Comparison of ENCODE assay signal across 11 cellular contexts in genomic region chr15:66621491-66622467, GRCh38. TPM values are rescaled to one million over a fixed set of nuclear protein-coding genes. Genes with fewer than 3 reads are reported as not detected.
DNase-seq lines count a peak whose midpoint lies in the region; ATAC-seq and TF ChIP-seq lines count a peak whose summit lies in the region.
"Had no signal": no experiment of that assay in that cellular context is flagged by ENCODE, and none has a peak within 500 bp of the region (broad histone marks: within the 10 kb centered on the region; RNA-seq: fewer than 3 reads in every experiment).

No MANE protein-coding gene starts in this region.

- peaks cover 45% of the 10 kb centered on the region for H3K4me1 ChIP-seq in HUES64 (ENCODE audit: insufficient read depth, low read length)
- H3K4me1 ChIP-seq in endodermal cell (ENCODE audit: control insufficient read depth, insufficient read depth, low read length) = peaks cover 21% of the 10 kb centered on the region
- H3K4me1 ChIP-seq in right lobe of liver = peaks cover 0 to 30% (median 14%) of the 10 kb centered on the region in 4 donors
- H3K4me1 ChIP-seq in tibial artery = peaks cover 0 to 63% (median 51%) of the 10 kb centered on the region in 4 donors

- WGBS in HUES64 = 5% methylated on average over 74 of the region's 75 CpGs
- 7 to 10% methylated on average over 26 to 74 of the region's 75 CpGs for WGBS in endodermal cell (ENCODE audit: insufficient coverage in 1 of 2, insufficient read length in 1 of 2), 2 experiments
- WGBS in right lobe of liver (ENCODE audit: insufficient coverage, low coverage, low lambda C conversion rate, missing lambda C conversion rate) = 75% methylated on average over 11 of the region's 75 CpGs

- intact Hi-C loops in right lobe of liver (cut with DNase I) (loop anchor here in 1 of 2 donors (10.0 kb wide), 1 partner anchor 73 kb away; no protein-coding TSS in a partner anchor), tibial artery (cut with DNase I; ENCODE audit: low total_unique reads) (no loop called here)

- H3K9ac ChIP-seq in HUES64 (ENCODE audit: low read depth, low read length) (peak overlapping the region; percentile 77), endodermal cell (ENCODE audit: extremely low read depth, low read length, poor library complexity, severe bottlenecking) (peak overlapping the region; percentile 80)

- H3K27ac ChIP-seq in HUES64 (ENCODE audit: low read depth, low read length) (peak overlapping the region; percentile 74), endodermal cell (ENCODE audit: low read depth, low read length) (peak overlapping the region; percentile 94), right lobe of liver (peak overlapping the region; percentile 55 to 74 (median 56)), tibial artery (peak overlapping the region; percentile 69 to 70)

- H3K4me3 ChIP-seq in HUES64 (ENCODE audit: low read length) = peak overlapping the region; percentile 23
- H3K4me3 ChIP-seq in endodermal cell (ENCODE audit: low read length) = peak overlapping the region; percentile 14
- H3K4me3 ChIP-seq in right lobe of liver = peak overlapping the region in 2 of 3 donors; percentile 7 to 9
- H3K4me3 ChIP-seq in tibial artery = peak overlapping the region; percentile 31 to 48

- peak overlapping the region; percentile 31 for H3K4me3 Mint-ChIP-seq in endodermal cell

- peak; percentile 89 for DNase-seq in endodermal cell
- DNase-seq in right lobe of liver = peak in 1 of 3 donors; percentile 57
- no peak for DNase-seq in tibial artery
- DNase-seq in HuH-7 (ENCODE audit: low spot score) = no peak
- DNase-seq: effector memory CD4-positive, alpha-beta T cell; NCI-H526 treated with DMSO at 0.1 percent for 48 hours; T-helper 9 cell had no signal

- no peak for TF ChIP-seq POLR2A in right lobe of liver (IDR thresholded peaks at IDR 0.05)

- peak overlapping the region; percentile 79 for H3K27ac Mint-ChIP-seq in endodermal cell

- peak in 3 of 4 donors; percentile 12 to 28 (median 18) for ATAC-seq in right lobe of liver
- no peak for ATAC-seq in GM21737 (IDR thresholded peaks at IDR 0.05; ENCODE audit: unreplicated experiment)
- no peak for ATAC-seq in HG03378 (IDR thresholded peaks at IDR 0.05; ENCODE audit: unreplicated experiment)

- no peaks in the 10 kb centered on the region for H3K9me3 Mint-ChIP-seq in endodermal cell

- H3K27me3 ChIP-seq in HUES64 (ENCODE audit: insufficient read depth, low read length) (peaks cover 13% of the 10 kb centered on the region; the same call in 1 of the 2 replicates), endodermal cell (ENCODE audit: control insufficient read depth, insufficient read depth, low read length, poor library complexity, severe bottlenecking) (no peaks in the 10 kb centered on the region), right lobe of liver (no peaks in the 10 kb centered on the region), tibial artery (no peaks in the 10 kb centered on the region)

- no peaks in the 10 kb centered on the region for H3K27me3 Mint-ChIP-seq in endodermal cell (ENCODE audit: insufficient read depth)

- no peaks in the 10 kb centered on the region for H3K9me3 ChIP-seq in HUES64 (ENCODE audit: insufficient read depth, low read depth, low read length)
- no peaks in the 10 kb centered on the region for H3K9me3 ChIP-seq in endodermal cell (ENCODE audit: control insufficient read depth, low read length)
- no peaks in the 10 kb centered on the region for H3K9me3 ChIP-seq in right lobe of liver
- no peaks in the 10 kb centered on the region for H3K9me3 ChIP-seq in tibial artery

- peak; percentile 19 for TF ChIP-seq CTCF in endodermal cell (conservative IDR thresholded peaks at IDR 0.05)
- no peak for TF ChIP-seq CTCF in right lobe of liver (IDR thresholded peaks at IDR 0.05)
- TF ChIP-seq CTCF in tibial artery (IDR thresholded peaks at IDR 0.05) = no peak

- H3K36me3 Mint-ChIP-seq in endodermal cell (ENCODE audit: low read depth) = no peaks in the 10 kb centered on the region

- peaks cover 41% of the 10 kb centered on the region for H3K4me1 Mint-ChIP-seq in endodermal cell

- H3K36me3 ChIP-seq in HUES64 (ENCODE audit: insufficient read depth, low read length) = no peaks in the 10 kb centered on the region
- no peaks in the 10 kb centered on the region for H3K36me3 ChIP-seq in endodermal cell (ENCODE audit: control insufficient read depth, insufficient read depth, low read length)
- H3K36me3 ChIP-seq in right lobe of liver = no peaks in the 10 kb centered on the region
- H3K36me3 ChIP-seq in tibial artery = no peaks in the 10 kb centered on the region

RNA-seq across cellular contexts. Expression of gene LCTL, which starts 56.0 kb away (rescaled TPM):
- 3.8 TPM for polyA plus RNA-seq in HUES64 (2013, experiment 1 of 2)
- polyA plus RNA-seq in HUES64 (2013, experiment 2 of 2) = 3.9 TPM
- total RNA-seq in endodermal cell = under 1 TPM; 0.51 to 0.77 TPM
- polyA plus RNA-seq in endodermal cell (2013, experiment 1 of 2) = 2.2 TPM
- 4.4 TPM for polyA plus RNA-seq in endodermal cell (2013, experiment 2 of 2)
- total RNA-seq in right lobe of liver = not detected
- total RNA-seq: mucosa of gallbladder had no signal

Comparison
In these comparisons a context has a peak if more than half of its experiments do, and no peak if none do; other contexts are left out.
1. ATAC-seq: peak in right lobe of liver (3 of 4); none in GM21737 (single experiment) and HG03378 (single experiment).
2. Peak in every context shown above with its lines, with median percentiles within 50 percentile points of each other: H3K27ac ChIP-seq and H3K4me3 ChIP-seq.